1 cellular context compared by ENCODE assay signal in genomic region chr3:53157974-53158580, GRCh38.
TF ChIP-seq lines count a peak whose summit lies in the region.

No MANE protein-coding gene starts in this region.

TF ChIP-seq in HepG2, 621 proteins besides CTCF, POLR2A, EP300 and RAD21:
- TF ChIP-seq RBM22 (optimal IDR thresholded peaks at IDR 0.05; ENCODE audit: low read length) = no peak
- no peak for TF ChIP-seq MEIS2 (CRISPR knock-in tag; IDR thresholded peaks at IDR 0.05)
- no peak for TF ChIP-seq ZNF224 (CRISPR knock-in tag; IDR thresholded peaks at IDR 0.05)
- TF ChIP-seq ZNF12 (CRISPR knock-in tag; IDR thresholded peaks at IDR 0.05) = peak; percentile 88
- TF ChIP-seq SALL2 (CRISPR knock-in tag; IDR thresholded peaks at IDR 0.05) = no peak
- no peak for TF ChIP-seq ZBED4 (CRISPR knock-in tag; IDR thresholded peaks at IDR 0.05; ENCODE audit: borderline replicate concordance)
